In genomic region chr5:99438619-99439018, GRCh38 we compare ENCODE assay signal across 31 cellular contexts.
"Had no signal": no experiment of that assay in that cellular context is flagged by ENCODE, and none has a peak within 500 bp of the region (broad histone marks: within the 10 kb centered on the region; RNA-seq: fewer than 3 reads in every experiment).

No MANE protein-coding gene starts in this region.

- H3K4me3 ChIP-seq: ascending aorta, breast epithelium, cardiac muscle cell, coronary artery, dorsolateral prefrontal cortex had no signal

- H3K4me3 Mint-ChIP-seq: activated CD4-positive, alpha-beta memory T cell treated with anti-CD3 and anti-CD28 coated beads, Interleukin-2, amount 10 ng/mL, durations not matched to agents 7 days and 5 days; activated CD4-positive, alpha-beta T cell treated with anti-CD3 and anti-CD28 coated beads, Interleukin-2, amount 10 ng/mL, durations not matched to agents 7 days and 5 days; activated naive CD4-positive, alpha-beta T cell treated with anti-CD3 and anti-CD28 coated beads, Interleukin-2, amount 10 ng/mL, durations not matched to agents 7 days and 5 days; activated naive CD8-positive, alpha-beta T cell treated with anti-CD3 and anti-CD28 coated beads, Interleukin-2, amount 10 ng/mL, durations not matched to agents 7 days and 5 days; activated T-cell treated with anti-CD3 and anti-CD28 coated beads, Interleukin-2, amount 50 U/mL, for 24 hours; activated T-cell treated with anti-CD3 and anti-CD28 coated beads, Interleukin-2, amount 50 U/mL, for 72 hours; brain; dendritic cell treated with granulocyte-macrophage colony-stimulating factor and Interleukin-4, amounts not matched to agents 40 ng/mL and 50 ng/mL, for 4 days; endodermal cell; WTC11 had no signal

- H3K27ac Mint-ChIP-seq: activated CD4-positive, alpha-beta memory T cell treated with anti-CD3 and anti-CD28 coated beads, Interleukin-2, amount 10 ng/mL, durations not matched to agents 7 days and 5 days; activated CD4-positive, alpha-beta T cell treated with anti-CD3 and anti-CD28 coated beads, Interleukin-2, amount 10 ng/mL, durations not matched to agents 7 days and 5 days; activated naive CD4-positive, alpha-beta T cell treated with anti-CD3 and anti-CD28 coated beads, Interleukin-2, amount 10 ng/mL, durations not matched to agents 7 days and 5 days; activated naive CD4-positive, alpha-beta T cell treated with anti-CD3 and anti-CD28 coated beads, Interleukin-2, amount 50 U/mL, for 72 hours; activated naive CD8-positive, alpha-beta T cell treated with anti-CD3 and anti-CD28 coated beads, Interleukin-2, amount 10 ng/mL, durations not matched to agents 7 days and 5 days; activated T-cell treated with anti-CD3 and anti-CD28 coated beads, Interleukin-2, amount 50 U/mL, for 24 hours; activated T-cell treated with anti-CD3 and anti-CD28 coated beads, Interleukin-2, amount 50 U/mL, for 72 hours; brain; dendritic cell treated with granulocyte-macrophage colony-stimulating factor and Interleukin-4, amounts not matched to agents 40 ng/mL and 50 ng/mL, for 4 days; endodermal cell; WTC11 had no signal

- H3K4me1 ChIP-seq: ascending aorta, breast epithelium had no signal

- H3K27ac ChIP-seq: ascending aorta, breast epithelium, cardiac muscle cell, coronary artery, dorsolateral prefrontal cortex, VCaP had no signal

- H3K36me3 ChIP-seq: ascending aorta, breast epithelium, cardiac muscle cell had no signal

- H3K27me3 Mint-ChIP-seq: activated CD4-positive, alpha-beta memory T cell treated with anti-CD3 and anti-CD28 coated beads, Interleukin-2, amount 10 ng/mL, durations not matched to agents 7 days and 5 days; activated CD4-positive, alpha-beta T cell treated with anti-CD3 and anti-CD28 coated beads, Interleukin-2, amount 10 ng/mL, durations not matched to agents 7 days and 5 days; activated naive CD4-positive, alpha-beta T cell treated with anti-CD3 and anti-CD28 coated beads, Interleukin-2, amount 10 ng/mL, durations not matched to agents 7 days and 5 days; activated naive CD8-positive, alpha-beta T cell treated with anti-CD3 and anti-CD28 coated beads, Interleukin-2, amount 10 ng/mL, durations not matched to agents 7 days and 5 days; activated T-cell treated with anti-CD3 and anti-CD28 coated beads, Interleukin-2, amount 50 U/mL, for 24 hours; dendritic cell treated with granulocyte-macrophage colony-stimulating factor and Interleukin-4, amounts not matched to agents 40 ng/mL and 50 ng/mL, for 4 days had no signal

- H3K9me3 Mint-ChIP-seq: activated CD4-positive, alpha-beta memory T cell treated with anti-CD3 and anti-CD28 coated beads, Interleukin-2, amount 10 ng/mL, durations not matched to agents 7 days and 5 days; activated CD4-positive, alpha-beta T cell treated with anti-CD3 and anti-CD28 coated beads, Interleukin-2, amount 10 ng/mL, durations not matched to agents 7 days and 5 days; activated naive CD4-positive, alpha-beta T cell treated with anti-CD3 and anti-CD28 coated beads, Interleukin-2, amount 10 ng/mL, durations not matched to agents 7 days and 5 days; activated naive CD4-positive, alpha-beta T cell treated with anti-CD3 and anti-CD28 coated beads, Interleukin-2, amount 50 U/mL, for 72 hours; activated naive CD8-positive, alpha-beta T cell treated with anti-CD3 and anti-CD28 coated beads, Interleukin-2, amount 10 ng/mL, durations not matched to agents 7 days and 5 days; activated T-cell treated with anti-CD3 and anti-CD28 coated beads, Interleukin-2, amount 50 U/mL, for 24 hours; activated T-cell treated with anti-CD3 and anti-CD28 coated beads, Interleukin-2, amount 50 U/mL, for 72 hours; brain; dendritic cell treated with granulocyte-macrophage colony-stimulating factor and Interleukin-4, amounts not matched to agents 40 ng/mL and 50 ng/mL, for 4 days; endodermal cell; WTC11 had no signal

- H3K4me1 Mint-ChIP-seq: activated CD4-positive, alpha-beta memory T cell treated with anti-CD3 and anti-CD28 coated beads, Interleukin-2, amount 10 ng/mL, durations not matched to agents 7 days and 5 days; activated CD4-positive, alpha-beta T cell treated with anti-CD3 and anti-CD28 coated beads, Interleukin-2, amount 10 ng/mL, durations not matched to agents 7 days and 5 days; activated naive CD4-positive, alpha-beta T cell treated with anti-CD3 and anti-CD28 coated beads, Interleukin-2, amount 10 ng/mL, durations not matched to agents 7 days and 5 days; activated naive CD8-positive, alpha-beta T cell treated with anti-CD3 and anti-CD28 coated beads, Interleukin-2, amount 10 ng/mL, durations not matched to agents 7 days and 5 days; brain; endodermal cell; WTC11 had no signal

- H3K9me3 ChIP-seq: ascending aorta, breast epithelium had no signal

- DNase-seq: activated CD4-positive, alpha-beta memory T cell treated with anti-CD3 and anti-CD28 coated beads, Interleukin-2, amount 10 ng/mL, durations not matched to agents 7 days and 5 days; activated CD4-positive, alpha-beta T cell treated with anti-CD3 and anti-CD28 coated beads for 1 hour; activated CD4-positive, alpha-beta T cell treated with anti-CD3 and anti-CD28 coated beads for 4 hours; activated CD4-positive, alpha-beta T cell treated with anti-CD3 and anti-CD28 coated beads, Interleukin-2, amount 10 ng/mL, durations not matched to agents 7 days and 5 days; activated CD4-positive, alpha-beta T cell treated with anti-CD3 and anti-CD28 coated beads, Interleukin-2, amount 50 U/mL, for 4 hours; activated CD8-positive, alpha-beta memory T cell treated with anti-CD3 and anti-CD28 coated beads, Interleukin-2, amount 50 U/mL, for 48 hours; activated gamma-delta T cell; activated naive CD4-positive, alpha-beta T cell; activated naive CD4-positive, alpha-beta T cell treated with anti-CD3 and anti-CD28 coated beads, Interleukin-2, amount 10 ng/mL, durations not matched to agents 7 days and 5 days; activated naive CD8-positive, alpha-beta T cell treated with anti-CD3 and anti-CD28 coated beads, Interleukin-2, amount 10 ng/mL, durations not matched to agents 7 days and 5 days; activated T-cell treated with anti-CD3 and anti-CD28 coated beads for 4 hours; activated T-cell treated with anti-CD3 and anti-CD28 coated beads, Interleukin-2, amount 50 U/mL, for 24 hours; activated T-cell treated with anti-CD3 and anti-CD28 coated beads, Interleukin-2, amount 50 U/mL, for 72 hours; central memory CD4-positive, alpha-beta T cell; cerebellar nuclear complex; dorsolateral prefrontal cortex; effector memory CD4-positive, alpha-beta T cell; endodermal cell; foreskin fibroblast; head of caudate nucleus; T-helper 2 cell had no signal

- H3K36me3 Mint-ChIP-seq: activated naive CD4-positive, alpha-beta T cell treated with anti-CD3 and anti-CD28 coated beads, Interleukin-2, amount 10 ng/mL, durations not matched to agents 7 days and 5 days; activated naive CD4-positive, alpha-beta T cell treated with anti-CD3 and anti-CD28 coated beads, Interleukin-2, amount 50 U/mL, for 72 hours; activated naive CD8-positive, alpha-beta T cell treated with anti-CD3 and anti-CD28 coated beads, Interleukin-2, amount 10 ng/mL, durations not matched to agents 7 days and 5 days; brain; WTC11 had no signal

- FAIRE-seq: frontal cortex had no signal

- H3K27me3 ChIP-seq: ascending aorta, breast epithelium, dorsolateral prefrontal cortex had no signal
